ENCODE assay signal across 19 cellular contexts in genomic region chr2:85481818-85482777, GRCh38. TPM values are rescaled to one million over a fixed set of nuclear protein-coding genes. Genes with fewer than 3 reads are reported as not detected.
A peak's percentile ranks its signal among the peaks of the same experiment; 100 is the strongest.
DNase-seq lines count a peak whose midpoint lies in the region; ATAC-seq, FAIRE-seq and TF ChIP-seq lines count a peak whose summit lies in the region.
"Had no signal": no experiment of that assay in that cellular context is flagged by ENCODE, and none has a peak within 500 bp of the region (broad histone marks: within the 10 kb centered on the region; RNA-seq: fewer than 3 reads in every experiment).

No MANE protein-coding gene starts in this region.

- no peaks in the 10 kb centered on the region for H3K36me3 Mint-ChIP-seq in T-helper 17 cell (ENCODE audit: low read depth)

- H3K9ac ChIP-seq in HepG2 (ENCODE audit: insufficient read depth, low read depth, low read length): no peak overlapping the region

- ATAC-seq in A549 (no peak), Panc1 (no peak), HepG2 (no peak), T-helper 17 cell (no peak)

- no peak for DNase-seq in A549 (ENCODE audit: low read depth in 1 of 2, low spot score in 1 of 2)
- no peak for DNase-seq in Panc1 (ENCODE audit: low read depth, low spot score)
- peak; percentile 74 for DNase-seq in dedifferentiated amniotic fluid mesenchymal stem cell (ENCODE audit: extremely low spot score)
- DNase-seq in HepG2 (ENCODE audit: low spot score): no peak
- DNase-seq in SHP77 (lab: John Stamatoyannopoulos, UW): no peak
- no peak for DNase-seq in T-helper 17 cell
- DNase-seq in H54 (ENCODE audit: insufficient read length, low spot score): no peak
- DNase-seq: 8988T; ACHN; C1 segment of cervical spinal cord; CD4-positive, alpha-beta memory T cell; DND-41; GDM1; GOT3 had no signal

- peaks cover 6% of the 10 kb centered on the region; the same call in 2 of the 3 replicates for H3K4me1 ChIP-seq in A549
- no peaks in the 10 kb centered on the region; the same call in 1 of the 2 replicates for H3K4me1 ChIP-seq in Panc1 (ENCODE audit: control insufficient read depth, insufficient read depth, low read length)
- no peaks in the 10 kb centered on the region for H3K4me1 ChIP-seq in HepG2 (ENCODE audit: insufficient read depth, low read length)
- H3K4me1 ChIP-seq: HAP-1 had no signal

- H3K36me3 ChIP-seq in Panc1 (ENCODE audit: control insufficient read depth, insufficient read depth, low read length) (no peaks in the 10 kb centered on the region), HepG2 (replicated peaks in 1 of 2; ENCODE audit: control insufficient read depth in 1 of 2, insufficient read depth in 2 of 2, low read length in 2 of 2) (no peaks in the 10 kb centered on the region)
- H3K36me3 ChIP-seq: HAP-1 had no signal

- H3K79me2 ChIP-seq in HepG2 (ENCODE audit: insufficient read depth, low read length): no peaks in the 10 kb centered on the region

- CTCF ChIA-PET in A549 (lab: Yijun Ruan, JAX) (no interaction called here), Panc1 (lab: Charles Lee) (no interaction called here), HepG2 (lab: Yijun Ruan, JAX; ENCODE audit: low intra/inter-chr PET ratio, low total read pairs) (no interaction called here)

- intact Hi-C loops in Panc1 (cut with micrococcal nuclease; ENCODE audit: unreplicated experiment) (no loop called here), HepG2 (cut with micrococcal nuclease; ENCODE audit: unreplicated experiment) (no loop called here)

- WGBS in A549 (ENCODE audit: missing lambda C conversion rate): 92% methylated on average over 13 of the region's 13 CpGs
- 70% methylated on average over 13 of the region's 13 CpGs for WGBS in HepG2 (ENCODE audit: low lambda C conversion rate)

- POLR2A ChIA-PET in A549 (lab: Yijun Ruan, JAX) (no interaction called here), Panc1 (lab: Charles Lee) (no interaction called here), HepG2 (lab: Yijun Ruan, JAX) (no interaction called here)

- in situ Hi-C loops in Panc1 (cut with HindIII; ENCODE audit: low pct_unique_long_range_greater_than_20kb, low sequenced_read_pairs): no loop called here
- in situ Hi-C loops in HepG2 (cut with HindIII; ENCODE audit: extremely low pct_ligation_motif_present, low pct_unique_long_range_greater_than_20kb): no loop called here

- TF ChIP-seq RAD21 in A549 (conservative IDR thresholded peaks at IDR 0.05 in 1 of 2, IDR thresholded peaks at IDR 0.05 in 1 of 2) (no peak), HepG2 (CRISPR knock-in tag; IDR thresholded peaks at IDR 0.05) (no peak)

- no peak for TF ChIP-seq EP300 in A549 (IDR thresholded peaks at IDR 0.05)
- TF ChIP-seq EP300 in HepG2 (IDR thresholded peaks at IDR 0.05; ENCODE audit: low read depth in 2 of 2, low read length in 2 of 2): no peak
- TF ChIP-seq EP300 in HepG2 (CRISPR knock-in tag; IDR thresholded peaks at IDR 0.05; ENCODE audit: borderline replicate concordance): no peak

- peaks cover 5% of the 10 kb centered on the region for H3K27me3 Mint-ChIP-seq in T-helper 17 cell

- H3K27ac ChIP-seq in A549: no peak overlapping the region
- peak overlapping the region; percentile 36; the same call in 1 of the 2 replicates for H3K27ac ChIP-seq in Panc1 (ENCODE audit: low read length)
- H3K27ac ChIP-seq in HepG2 (ENCODE audit: extremely low read length, insufficient read depth, low read length): no peak overlapping the region
- H3K27ac ChIP-seq: HL-60 had no signal

- H3K4me3 ChIP-seq in A549 (no peak overlapping the region), Panc1 (ENCODE audit: low read depth in 2 of 2, low read length in 2 of 2) (no peak overlapping the region), HepG2 (replicated peaks in 1 of 3; ENCODE audit: insufficient read depth in 1 of 3, low read depth in 2 of 3, low read length in 3 of 3) (no peak overlapping the region)
- H3K4me3 ChIP-seq: HAP-1 had no signal

- BruUV-seq in Panc1 (replicated peaks; lab: Mats Ljungman, UMichigan): no TSS peak
- no TSS peak for BruUV-seq in HepG2 (replicated peaks; lab: Mats Ljungman, UMichigan)

- TF ChIP-seq CTCF in A549 (IDR thresholded peaks at IDR 0.05) (no peak), Panc1 (IDR thresholded peaks at IDR 0.05) (no peak), HepG2 (CRISPR knock-in tag; IDR thresholded peaks at IDR 0.05) (no peak)

- no peak for FAIRE-seq in A549 (lab: Jason Lieb, UNC)
- FAIRE-seq in HepG2 (lab: Jason Lieb, UNC): no peak
- no peak for FAIRE-seq in H54 (lab: Jason Lieb, UNC)
- FAIRE-seq: D721Med, GM12892 had no signal

- H3K27ac Mint-ChIP-seq in T-helper 17 cell: no peak overlapping the region
- H3K27ac Mint-ChIP-seq: B cell had no signal

- no peaks in the 10 kb centered on the region for H4K20me1 ChIP-seq in HepG2 (ENCODE audit: insufficient read depth, low read length)

- no peaks in the 10 kb centered on the region for H3K4me1 Mint-ChIP-seq in T-helper 17 cell
- H3K4me1 Mint-ChIP-seq: B cell; CD4-positive, alpha-beta memory T cell had no signal

- H3K27me3 ChIP-seq in Panc1 (ENCODE audit: control insufficient read depth, insufficient read depth, low read length) (no peaks in the 10 kb centered on the region), HepG2 (ENCODE audit: control insufficient read depth in 1 of 2, insufficient read depth in 2 of 2, low read length in 2 of 2) (no peaks in the 10 kb centered on the region)

- TF ChIP-seq POLR2A in A549 (IDR thresholded peaks at IDR 0.05; ENCODE audit: low read length) (no peak), HepG2 (IDR thresholded peaks at IDR 0.05; ENCODE audit: insufficient read depth in 1 of 2, low read depth in 2 of 2, low read length in 2 of 2) (no peak), H54 (IDR thresholded peaks at IDR 0.05; ENCODE audit: low read depth, low read length) (no peak)

- H2AFZ ChIP-seq in HepG2 (ENCODE audit: low read length): no peak overlapping the region

- H3K4me2 ChIP-seq in A549 (no peak overlapping the region), HepG2 (ENCODE audit: low read depth, low read length) (no peak overlapping the region)

- H3K9me3 ChIP-seq in A549 (no peaks in the 10 kb centered on the region), Panc1 (ENCODE audit: control insufficient read depth, insufficient read depth, low read depth, low read length) (no peaks in the 10 kb centered on the region), HepG2 (ENCODE audit: low read length) (no peaks in the 10 kb centered on the region), T-helper 17 cell (ENCODE audit: control insufficient read depth, low read length, poor library complexity, severe bottlenecking) (no peaks in the 10 kb centered on the region)
- H3K9me3 ChIP-seq: HAP-1 had no signal

- no peak overlapping the region for H3K4me3 Mint-ChIP-seq in T-helper 17 cell
- H3K4me3 Mint-ChIP-seq: B cell; CD4-positive, alpha-beta memory T cell had no signal

TF ChIP-seq in A549, 52 proteins besides CTCF, POLR2A, EP300 and RAD21:
- TF ChIP-seq MAFK (IDR thresholded peaks at IDR 0.05; ENCODE audit: partially characterized antibody) (peak; percentile 60), MAX (IDR thresholded peaks at IDR 0.05) (no peak)

TF ChIP-seq in HepG2, 621 proteins besides CTCF, POLR2A, EP300 and RAD21:
- no peak for TF ChIP-seq ZNF543 (CRISPR knock-in tag; IDR thresholded peaks at IDR 0.05)
- TF ChIP-seq MAFK (conservative IDR thresholded peaks at IDR 0.05 in 1 of 2, IDR thresholded peaks at IDR 0.05 in 1 of 2; ENCODE audit: low read length in 2 of 2): peak; percentile 66 to 83
- TF ChIP-seq MAFF (IDR thresholded peaks at IDR 0.05; ENCODE audit: low read depth, low read length): peak; percentile 78

RNA-seq across cellular contexts. Expression of gene MAT2A, which starts 56.9 kb away (rescaled TPM):
- 1,024 and 1,329 TPM in 2 replicates for polyA plus RNA-seq in A549 (2011; rRNA removed)
- polyA plus RNA-seq in A549 (2012; cell fraction: cytosol; rRNA removed): 197 and 230 TPM in 2 replicates
- 533 and 600 TPM in 2 replicates for polyA plus RNA-seq in A549 (2012; cell fraction: nucleus; rRNA removed)
- 370 to 430 TPM (median 400 TPM) in 3 replicates for polyA plus RNA-seq in A549 (2017; fragmentation: RNase III; extraction: RNeasy Plus Mini Kit Qiagen cat#74134 plus additional on column Dnase treatment)
- 421 and 591 TPM in 2 replicates for polyA minus RNA-seq in A549 (2011; rRNA and poly(A)+ RNA removed)
- total RNA-seq in Panc1 (2021; ENCODE audit: unreplicated experiment): 547 TPM
- polyA plus RNA-seq in Panc1 (2012; ENCODE audit: insufficient read length): 391 TPM
- 55.8 and 155 TPM in 2 replicates for total RNA-seq in HepG2 (2016; rRNA removed; fragmentation: Illumina TruSeq; extraction: Trizol)
- 17.0 and 17.4 TPM in 2 replicates for total RNA-seq in HepG2 (2016; cell fraction: cytosol; rRNA removed; fragmentation: Illumina TruSeq; extraction: Trizol; ENCODE audit: low read depth)
- 56.1 and 159 TPM in 2 replicates for total RNA-seq in HepG2 (2016; cell fraction: insoluble cytoplasmic fraction; rRNA removed; fragmentation: Illumina TruSeq; extraction: Trizol)
- 24.5 and 25.4 TPM in 2 replicates for total RNA-seq in HepG2 (2016; cell fraction: membrane; rRNA removed; fragmentation: Illumina TruSeq; extraction: Trizol)
- total RNA-seq in HepG2 (2016; cell fraction: nucleus; rRNA removed; fragmentation: Illumina TruSeq; extraction: Trizol): 512 and 527 TPM in 2 replicates
- polyA plus RNA-seq in HepG2 (2011; rRNA removed): 331 and 367 TPM in 2 replicates
- 57.6 and 71.2 TPM in 2 replicates for polyA plus RNA-seq in HepG2 (2011; cell fraction: cytosol; rRNA removed)
- polyA plus RNA-seq in HepG2 (2011; cell fraction: nucleus; rRNA removed): 1,062 and 1,322 TPM in 2 replicates
- polyA plus RNA-seq in HepG2 (2012): 226 and 241 TPM in 2 replicates
- 3.7 and 4.3 TPM in 2 replicates for polyA plus RNA-seq in HepG2 (2016; cell fraction: cytosol; fragmentation: Illumina TruSeq; extraction: Trizol; ENCODE audit: low read depth)
- polyA plus RNA-seq in HepG2 (2016; cell fraction: insoluble cytoplasmic fraction; fragmentation: Illumina TruSeq; extraction: Trizol; ENCODE audit: low read depth): 67.1 and 68.7 TPM in 2 replicates
- polyA plus RNA-seq in HepG2 (2016; cell fraction: membrane; fragmentation: Illumina TruSeq; extraction: Trizol; ENCODE audit: low read depth): 13.5 TPM in 2 replicates
- polyA plus RNA-seq in HepG2 (2016; cell fraction: nucleus; fragmentation: Illumina TruSeq; extraction: Trizol; ENCODE audit: insufficient read depth, low read depth): 1,060 and 1,066 TPM in 2 replicates
- 260 and 404 TPM in 2 replicates for polyA minus RNA-seq in HepG2 (2011; rRNA and poly(A)+ RNA removed; ENCODE audit: low replicate concordance)
- polyA minus RNA-seq in HepG2 (2011; cell fraction: cytosol; rRNA and poly(A)+ RNA removed): 43.2 and 67.4 TPM in 2 replicates
- polyA minus RNA-seq in HepG2 (2011; cell fraction: nucleus; rRNA and poly(A)+ RNA removed): 961 and 1,136 TPM in 2 replicates
- 100 to 1,000 TPM in 1 of 2 donors, 10 to 100 TPM in 1; 98.6 to 110 TPM for total RNA-seq in T-helper 17 cell

Comparison
In these comparisons a context has a peak if more than half of its experiments do, and no peak if none do; other contexts are left out.
1. Of the 38 proteins assayed by ChIP-seq in both HepG2 and A549: peak only in HepG2: none; only in A549: none; in both: MAFK; in neither: 37.